Comparison of ENCODE assay signal across 8 cellular contexts in the genomic region with DNA sequence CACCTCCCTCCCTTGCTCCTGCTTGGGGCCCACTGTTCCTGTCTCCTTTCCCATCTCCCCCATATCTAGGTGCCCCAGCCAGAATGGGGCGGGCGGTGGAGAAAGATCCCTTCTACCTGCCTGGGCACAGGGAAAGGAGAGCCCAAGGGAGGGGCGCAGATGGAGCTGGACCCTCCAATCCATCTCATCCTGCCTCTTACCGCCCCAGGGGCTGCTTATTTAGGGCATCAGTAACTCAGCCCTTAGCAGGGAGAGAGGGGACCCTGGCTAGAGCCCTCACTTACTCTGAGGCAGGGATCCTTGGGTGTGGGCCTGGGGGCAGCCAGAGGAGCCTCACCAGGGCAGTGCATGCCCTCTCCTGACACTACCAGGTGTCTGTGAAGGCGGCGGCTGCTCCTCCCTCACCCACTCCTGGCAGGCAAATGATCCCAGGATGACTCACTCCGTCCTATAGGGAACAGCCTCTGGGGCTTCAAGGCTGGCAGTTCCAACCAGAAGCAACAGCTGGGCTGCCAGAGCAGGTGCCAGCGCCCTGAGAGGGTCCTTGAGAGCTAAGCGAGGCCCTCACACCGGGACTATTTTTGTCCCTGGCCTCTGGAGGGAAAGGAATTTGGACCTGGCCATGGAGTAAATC. TPM values are rescaled to one million over a fixed set of nuclear protein-coding genes. Genes with fewer than 3 reads are reported as not detected.
DNase-seq lines count a peak whose midpoint lies in the region; ATAC-seq and TF ChIP-seq lines count a peak whose summit lies in the region.

No MANE protein-coding gene starts in this region.

- H3K4me3 ChIP-seq in colonic mucosa: no peak overlapping the region

- ATAC-seq in HG03520 (IDR thresholded peaks at IDR 0.05; ENCODE audit: unreplicated experiment): no peak
- no peak for ATAC-seq in GM21367 (IDR thresholded peaks at IDR 0.05; ENCODE audit: unreplicated experiment)

- H3K9me3 ChIP-seq in colonic mucosa: no peaks in the 10 kb centered on the region

- H3K27ac ChIP-seq in colonic mucosa: no peak overlapping the region

- no peaks in the 10 kb centered on the region for H3K36me3 ChIP-seq in colonic mucosa

- peaks cover 18% of the 10 kb centered on the region for H3K4me1 ChIP-seq in colonic mucosa

- H3K27me3 ChIP-seq in colonic mucosa: no peaks in the 10 kb centered on the region

- TF ChIP-seq CTCF in colonic mucosa (IDR thresholded peaks at IDR 0.05): no peak

- DNase-seq in ELR (ENCODE audit: low read depth) (peak; percentile 87), NCI-H345 treated with DMSO at 0.1 percent for 48 hours (lab: John Stamatoyannopoulos, UW; ENCODE audit: unreplicated experiment) (peak; percentile 52), colonic mucosa (peak; percentile 86), nucleus accumbens (lab: John Stamatoyannopoulos, UW) (peak in 39 of 56 donors; percentile 16 to 78 (median 46)), iPS-NIHi7 (ENCODE audit: extremely low spot score) (no peak)
- DNase-seq in activated CD4-positive, alpha-beta T cell treated with anti-CD3 and anti-CD28 coated beads, Interleukin-2, amount 50 U/mL, for 48 hours: no peak

- intact Hi-C loops in colonic mucosa (cut with DNase I): loop anchor here (5.0 kb wide), 1 partner anchor 35 kb away; no protein-coding TSS in a partner anchor

- H3K9ac ChIP-seq in colonic mucosa (ENCODE audit: low read depth in 2 of 2, low read length in 2 of 2): peak overlapping the region in 1 of 2 donors; percentile 46

RNA-seq across cellular contexts. Expression of a gene that starts 16.3 kb away (rescaled TPM):
- total RNA-seq in colonic mucosa: 100 to 1,000 TPM; 110 to 130 TPM

RNA-seq across cellular contexts. Expression of a gene that starts 49.0 kb away (rescaled TPM):
- 10 to 100 TPM in 1 of 2 donors, not detected in 1; 19.1 TPM for total RNA-seq in colonic mucosa

Comparison
In these comparisons a context has a peak if more than half of its experiments do, and no peak if none do; other contexts are left out.
1. DNase-seq: peak in ELR (single experiment), NCI-H345 treated with DMSO at 0.1 percent for 48 hours (single experiment), colonic mucosa (single experiment) and nucleus accumbens (39 of 56); none in activated CD4-positive, alpha-beta T cell treated with anti-CD3 and anti-CD28 coated beads, Interleukin-2, amount 50 U/mL, for 48 hours (0 of 2) and iPS-NIHi7 (single experiment).